In the genomic region with DNA sequence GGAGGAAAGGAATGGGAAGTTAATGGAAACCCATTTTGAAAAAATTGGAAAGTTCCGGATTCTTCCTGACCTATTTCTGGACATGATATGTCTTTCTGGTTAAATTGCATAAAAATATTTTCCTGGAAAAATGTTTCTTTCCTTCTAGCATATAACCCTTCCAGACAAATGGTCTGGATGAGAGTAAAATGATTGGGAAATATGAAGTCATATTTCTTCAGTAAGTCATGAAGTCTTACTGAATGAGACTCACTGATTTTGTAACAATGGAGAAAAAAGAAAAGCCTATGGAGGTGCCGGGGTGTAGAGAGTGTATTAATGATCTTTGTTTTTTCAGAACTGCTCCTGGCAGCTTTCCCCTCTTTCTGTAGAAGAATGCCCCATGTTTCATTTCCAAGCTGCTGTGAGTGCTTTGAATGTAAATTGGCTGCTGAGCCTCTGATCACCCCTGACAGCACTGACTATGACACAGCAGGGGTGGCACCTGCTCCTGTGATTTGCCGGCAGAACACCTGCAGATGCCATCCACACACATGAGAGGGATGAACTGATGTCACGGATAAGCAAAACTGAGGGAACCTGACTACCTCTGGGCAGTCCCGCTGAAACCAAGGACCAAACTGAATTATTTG, we compare ENCODE assay signal across 13 cellular contexts. TPM values are rescaled to one million over a fixed set of nuclear protein-coding genes. Genes with fewer than 3 reads are reported as not detected.
DNase-seq lines count a peak whose midpoint lies in the region; ATAC-seq and TF ChIP-seq lines count a peak whose summit lies in the region.
"Had no signal": no experiment of that assay in that cellular context is flagged by ENCODE, and none has a peak within 500 bp of the region (broad histone marks: within the 10 kb centered on the region; RNA-seq: fewer than 3 reads in every experiment).

No MANE protein-coding gene starts in this region.

- CTCF ChIA-PET in naive thymus-derived CD4-positive, alpha-beta T cell (lab: Charles Lee) = no interaction called here

- H3K9ac ChIP-seq in fibroblast of lung (ENCODE audit: insufficient read depth, low read length) = no peak overlapping the region

- no peaks in the 10 kb centered on the region for H3K9me3 ChIP-seq in fibroblast of lung (ENCODE audit: control insufficient read depth, insufficient read depth, low read depth, low read length)
- H3K9me3 ChIP-seq in WERI-Rb-1 (ENCODE audit: severe bottlenecking) = no peaks in the 10 kb centered on the region
- no peaks in the 10 kb centered on the region for H3K9me3 ChIP-seq in naive thymus-derived CD4-positive, alpha-beta T cell (ENCODE audit: control insufficient read depth in 2 of 3, low read length in 3 of 3)
- H3K9me3 ChIP-seq: testis had no signal

- peak overlapping the region; percentile 78 for H3K27ac Mint-ChIP-seq in HFFc6
- no peak overlapping the region for H3K27ac Mint-ChIP-seq in naive thymus-derived CD4-positive, alpha-beta T cell
- H3K27ac Mint-ChIP-seq: CD8-positive, alpha-beta memory T cell; immature natural killer cell had no signal

- H3K4me3 Mint-ChIP-seq in HFFc6 = peak overlapping the region; percentile 31; the same call in 1 of the 2 replicates
- H3K4me3 Mint-ChIP-seq in naive thymus-derived CD4-positive, alpha-beta T cell = no peak overlapping the region
- H3K4me3 Mint-ChIP-seq: CD8-positive, alpha-beta memory T cell; immature natural killer cell had no signal

- no peaks in the 10 kb centered on the region for H3K9me3 Mint-ChIP-seq in HFFc6
- H3K9me3 Mint-ChIP-seq in naive thymus-derived CD4-positive, alpha-beta T cell = no peaks in the 10 kb centered on the region
- H3K9me3 Mint-ChIP-seq: CD8-positive, alpha-beta memory T cell had no signal

- H3K36me3 ChIP-seq in fibroblast of lung (ENCODE audit: control insufficient read depth, insufficient read depth, low read length) (no peaks in the 10 kb centered on the region), WERI-Rb-1 (no peaks in the 10 kb centered on the region)
- no peaks in the 10 kb centered on the region for H3K36me3 ChIP-seq in naive thymus-derived CD4-positive, alpha-beta T cell (ENCODE audit: control insufficient read depth in 2 of 3, insufficient read depth in 3 of 3, low read length in 3 of 3)
- H3K36me3 ChIP-seq: cardiac muscle cell had no signal

- no peak overlapping the region for H3K27ac ChIP-seq in fibroblast of lung (ENCODE audit: insufficient read depth, low read length)
- H3K27ac ChIP-seq in WERI-Rb-1 = no peak overlapping the region
- no peak overlapping the region for H3K27ac ChIP-seq in naive thymus-derived CD4-positive, alpha-beta T cell (ENCODE audit: low read depth, low read length)
- H3K27ac ChIP-seq: cardiac muscle cell, testis had no signal

- no peak overlapping the region for H2AFZ ChIP-seq in fibroblast of lung (ENCODE audit: low read length)

- POLR2A ChIA-PET in naive thymus-derived CD4-positive, alpha-beta T cell (lab: Charles Lee) = no interaction called here

- TF ChIP-seq CTCF in HFFc6 (IDR thresholded peaks at IDR 0.05) = no peak
- no peak for TF ChIP-seq CTCF in fibroblast of lung (conservative IDR thresholded peaks at IDR 0.05 in 1 of 2, IDR thresholded peaks at IDR 0.05 in 1 of 2; ENCODE audit: low read depth in 1 of 2, low read length in 2 of 2)
- no peak for TF ChIP-seq CTCF in WERI-Rb-1 (IDR thresholded peaks at IDR 0.05; ENCODE audit: low read depth, low read length)

- H3K79me2 ChIP-seq in fibroblast of lung (ENCODE audit: control insufficient read depth, insufficient read depth, low read length) = no peaks in the 10 kb centered on the region

- H3K4me1 ChIP-seq in fibroblast of lung (ENCODE audit: control insufficient read depth, extremely low read depth, insufficient read depth, low read length) = peaks cover 7% of the 10 kb centered on the region
- H3K4me1 ChIP-seq in naive thymus-derived CD4-positive, alpha-beta T cell (ENCODE audit: control insufficient read depth in 2 of 2, insufficient read depth in 2 of 2, low read length in 2 of 2) = no peaks in the 10 kb centered on the region

- ATAC-seq in naive thymus-derived CD4-positive, alpha-beta T cell = no peak
- ATAC-seq: esophagus mucosa had no signal

- peaks cover 45% of the 10 kb centered on the region for H3K4me1 Mint-ChIP-seq in HFFc6 (ENCODE audit: low read depth)
- H3K4me1 Mint-ChIP-seq in naive thymus-derived CD4-positive, alpha-beta T cell = peaks cover 0 to 2% (median 0%) of the 10 kb centered on the region in 7 donors

- no peaks in the 10 kb centered on the region; the same call in 1 of the 2 replicates for H3K27me3 Mint-ChIP-seq in HFFc6 (ENCODE audit: insufficient read depth)
- no peaks in the 10 kb centered on the region for H3K27me3 Mint-ChIP-seq in naive thymus-derived CD4-positive, alpha-beta T cell

- DNase-seq in HFFc6 = peak; percentile 45
- DNase-seq in NCI-H774 (lab: John Stamatoyannopoulos, UW) = peak; percentile 31
- DNase-seq in fibroblast of lung (ENCODE audit: low read depth in 2 of 2) = peak; percentile 59 to 74
- DNase-seq in skeletal muscle cell (ENCODE audit: low read depth) = peak; percentile 42
- DNase-seq in WERI-Rb-1 = no peak
- DNase-seq in naive thymus-derived CD4-positive, alpha-beta T cell = no peak
- DNase-seq in ecto neural progenitor cell (ENCODE audit: low spot score) = no peak
- DNase-seq: activated CD4-positive, alpha-beta T cell treated with anti-CD3 and anti-CD28 coated beads, Interleukin-2, amount 50 U/mL, for 1 hour; CD8-positive, alpha-beta memory T cell; immature natural killer cell; testis had no signal

- H3K27me3 ChIP-seq in fibroblast of lung (ENCODE audit: control insufficient read depth, insufficient read depth, low read length) (no peaks in the 10 kb centered on the region), WERI-Rb-1 (ENCODE audit: insufficient read depth, low read depth, severe bottlenecking) (peaks cover 16% of the 10 kb centered on the region)
- H3K27me3 ChIP-seq in naive thymus-derived CD4-positive, alpha-beta T cell (ENCODE audit: control insufficient read depth in 2 of 2, insufficient read depth in 2 of 2, low read length in 2 of 2) = no peaks in the 10 kb centered on the region
- H3K27me3 ChIP-seq: cardiac muscle cell, testis had no signal

- H3K36me3 Mint-ChIP-seq in HFFc6 (ENCODE audit: low read depth) = no peaks in the 10 kb centered on the region
- no peaks in the 10 kb centered on the region for H3K36me3 Mint-ChIP-seq in naive thymus-derived CD4-positive, alpha-beta T cell
- H3K36me3 Mint-ChIP-seq: CD8-positive, alpha-beta memory T cell; immature natural killer cell had no signal

- H3K4me2 ChIP-seq in fibroblast of lung (ENCODE audit: extremely low read depth, insufficient read depth, low read length) = no peak overlapping the region

- intact Hi-C loops in naive thymus-derived CD4-positive, alpha-beta T cell (cut with micrococcal nuclease) = no loop called here

- no peak overlapping the region for H3K4me3 ChIP-seq in fibroblast of lung (replicated peaks in 1 of 4; ENCODE audit: control extremely low read depth in 1 of 4, insufficient read depth in 1 of 4, low read depth in 3 of 4, low read length in 4 of 4)
- H3K4me3 ChIP-seq in skeletal muscle cell (ENCODE audit: low read depth, low read length) = no peak overlapping the region
- H3K4me3 ChIP-seq in WERI-Rb-1 (ENCODE audit: low read depth, low read length) = no peak overlapping the region
- no peak overlapping the region for H3K4me3 ChIP-seq in naive thymus-derived CD4-positive, alpha-beta T cell (ENCODE audit: low read length)
- H3K4me3 ChIP-seq: cardiac muscle cell, testis had no signal

- no peaks in the 10 kb centered on the region for H4K20me1 ChIP-seq in fibroblast of lung (ENCODE audit: control insufficient read depth, extremely low read depth, insufficient read depth, low read length)

RNA-seq across cellular contexts. Expression of gene ZNF41, which starts 19.7 kb away (rescaled TPM):
- 1 to 10 TPM; 6.0 to 8.2 (median 6.7) TPM for total RNA-seq in HFFc6 (2021; fragmentation: NEBNext Ultra II Directional; extraction: Animal tissue kit (Norgen Biotek cat#: 25700))
- 5.3 and 5.4 TPM in 2 replicates for total RNA-seq in fibroblast of lung
- polyA plus RNA-seq in fibroblast of lung = 5.2 and 6.6 TPM in 2 replicates
- polyA plus RNA-seq in fibroblast of lung (2012) = 3.6 and 3.8 TPM in 2 replicates
- polyA minus RNA-seq in fibroblast of lung (ENCODE audit: low replicate concordance) = 0.89 and 1.7 TPM in 2 replicates
- 10 to 100 TPM in 4 of 5 experiments, 1 to 10 TPM in 1; 7.5 to 17.8 (median 14.7) TPM for total RNA-seq in naive thymus-derived CD4-positive, alpha-beta T cell
- 10 to 100 TPM in 1 of 2 donors, 1 to 10 TPM in 1; 4.8 to 10.6 TPM for polyA plus RNA-seq in naive thymus-derived CD4-positive, alpha-beta T cell

RNA-seq across cellular contexts. Expression of gene ARAF, which starts 58.3 kb away (rescaled TPM):
- 10 to 100 TPM; 68.8 to 80.7 (median 75.3) TPM for total RNA-seq in HFFc6 (2021; fragmentation: NEBNext Ultra II Directional; extraction: Animal tissue kit (Norgen Biotek cat#: 25700))
- 10.3 and 14.4 TPM in 2 replicates for total RNA-seq in fibroblast of lung
- 40.9 and 48.8 TPM in 2 replicates for polyA plus RNA-seq in fibroblast of lung
- polyA plus RNA-seq in fibroblast of lung (2012) = 40.2 and 48.0 TPM in 2 replicates
- 150 and 194 TPM in 2 replicates for polyA minus RNA-seq in fibroblast of lung (ENCODE audit: low replicate concordance)
- 100 to 1,000 TPM in 4 of 5 experiments, 10 to 100 TPM in 1; 87.3 to 130 (median 118) TPM for total RNA-seq in naive thymus-derived CD4-positive, alpha-beta T cell
- 100 to 1,000 TPM in 1 of 2 donors, 10 to 100 TPM in 1; 74.7 to 102 TPM for polyA plus RNA-seq in naive thymus-derived CD4-positive, alpha-beta T cell

Comparison
In these comparisons a context has a peak if more than half of its experiments do, and no peak if none do; other contexts are left out.
1. DNase-seq: peak in HFFc6 (single experiment), NCI-H774 (single experiment), fibroblast of lung (2 of 2) and skeletal muscle cell (single experiment); none in WERI-Rb-1 (single experiment), naive thymus-derived CD4-positive, alpha-beta T cell (0 of 9) and ecto neural progenitor cell (single experiment).